Comparison of ENCODE assay signal across 2 cellular contexts in genomic region chr6:51531623-51532022, GRCh38.
TF ChIP-seq lines count a peak whose summit lies in the region.

No MANE protein-coding gene starts in this region.

TF ChIP-seq in SK-N-SH treated with all-trans-retinoic acid at 6 μM for 48 hours, 23 proteins besides CTCF, POLR2A, EP300 and RAD21 (continued from another document):
- TF ChIP-seq PATZ1 (CRISPR knock-in tag; IDR thresholded peaks at IDR 0.05; ENCODE audit: borderline replicate concordance) (no peak), ZFP30 (CRISPR knock-in tag; IDR thresholded peaks at IDR 0.05) (no peak), RARB (CRISPR knock-in tag; IDR thresholded peaks at IDR 0.05) (no peak)

TF ChIP-seq in WTC11, 78 proteins besides CTCF, POLR2A, EP300 and RAD21 (continued from another document):
- no peak for TF ChIP-seq HMGXB4 (CRISPR knock-in tag; IDR thresholded peaks at IDR 0.05)
